Comparison of ENCODE assay signal across 35 cellular contexts in genomic region chr6:13604135-13604534, GRCh38.
"Had no signal": no experiment of that assay in that cellular context is flagged by ENCODE, and none has a peak within 500 bp of the region (broad histone marks: within the 10 kb centered on the region; RNA-seq: fewer than 3 reads in every experiment).

No MANE protein-coding gene starts in this region.

- H3K27ac Mint-ChIP-seq: activated B cell treated with CpG ODN at 0.5 μM for 24 hours; activated CD4-positive, alpha-beta memory T cell treated with anti-CD3 and anti-CD28 coated beads for 36 hours; activated CD4-positive, alpha-beta T cell treated with anti-CD3 and anti-CD28 coated beads, Interleukin-2, amount 10 ng/mL, durations not matched to agents 24 days and 14 days; activated CD8-positive, alpha-beta T cell treated with anti-CD3 and anti-CD28 coated beads for 36 hours; activated naive CD4-positive, alpha-beta T cell treated with anti-CD3 and anti-CD28 coated beads for 36 hours; activated naive CD4-positive, alpha-beta T cell treated with anti-CD3 and anti-CD28 coated beads, Interleukin-2, amount 50 U/mL, for 72 hours; activated naive CD8-positive, alpha-beta T cell treated with anti-CD3 and anti-CD28 coated beads for 36 hours; activated T-helper 1 cell treated with anti-CD3 and anti-CD28 coated beads, Interleukin-12 subunit alpha, Interleukin-12 subunit beta, Interleukin-2, Interleukin-4 antibody, amounts not matched to agents 30 ng/mL and 10 ng/mL and 1 ng/mL, durations not matched to agents 14 hours and 24 hours and 36 hours; activated T-helper 17 cell treated with anti-CD3 and anti-CD28 coated beads, Interleukin-2, amount 50 U/mL, for 72 hours; T-helper 1 cell treated with Interleukin-12 subunit alpha and Interleukin-12 subunit beta and Interleukin-4 antibody, amounts not matched to agents 30 μg/mL and 1 μg/mL, for 36 hours had no signal

- H3K4me1 ChIP-seq: adrenal gland, body of pancreas, breast epithelium had no signal

- DNase-seq: activated B cell treated with CpG ODN at 0.5 μM for 24 hours; activated CD4-positive, alpha-beta memory T cell treated with anti-CD3 and anti-CD28 coated beads for 36 hours; activated CD4-positive, alpha-beta T cell treated with anti-CD3 and anti-CD28 coated beads for 4 hours; activated CD4-positive, alpha-beta T cell treated with anti-CD3 and anti-CD28 coated beads, Interleukin-2, amount 10 ng/mL, durations not matched to agents 24 days and 14 days; activated CD4-positive, alpha-beta T cell treated with anti-CD3 and anti-CD28 coated beads, Interleukin-2, amount 50 U/mL, for 1 hour; activated CD4-positive, alpha-beta T cell treated with anti-CD3 and anti-CD28 coated beads, Interleukin-2, amount 50 U/mL, for 4 hours; activated CD4-positive, CD25-positive, alpha-beta regulatory T cell treated with anti-CD3 and anti-CD28 coated beads, Interleukin-2, amount 50 U/mL, for 72 hours; activated CD8-positive, alpha-beta memory T cell treated with anti-CD3 and anti-CD28 coated beads, Interleukin-2, amount 50 U/mL, for 4 hours; activated CD8-positive, alpha-beta T cell treated with anti-CD3 and anti-CD28 coated beads for 36 hours; activated effector memory CD4-positive, alpha-beta T cell treated with anti-CD3 and anti-CD28 coated beads, Interleukin-2, amount 50 U/mL, for 16 hours; activated gamma-delta T cell treated with Interleukin-2 at 50 U/mL for 16 hours; activated naive CD4-positive, alpha-beta T cell; activated naive CD4-positive, alpha-beta T cell treated with anti-CD3 and anti-CD28 coated beads for 36 hours; activated naive CD4-positive, alpha-beta T cell treated with anti-CD3 and anti-CD28 coated beads, Interleukin-2, amount 50 U/mL, for 16 hours; activated naive CD8-positive, alpha-beta T cell treated with anti-CD3 and anti-CD28 coated beads for 36 hours; activated T-cell treated with anti-CD3 and anti-CD28 coated beads for 4 hours; activated T-cell treated with anti-CD3 and anti-CD28 coated beads, Interleukin-2, amount 50 U/mL, for 1 hour; activated T-cell treated with anti-CD3 and anti-CD28 coated beads, Interleukin-2, amount 50 U/mL, for 48 hours; adrenal gland; amniotic stem cell; aorta; body of pancreas; brain microvascular endothelial cell; central memory CD4-positive, alpha-beta T cell; T-helper 1 cell; T-helper 2 cell; T-helper 9 cell had no signal

- H3K27me3 ChIP-seq: adrenal gland, body of pancreas, brain microvascular endothelial cell, breast epithelium had no signal

- H3K27me3 Mint-ChIP-seq: activated B cell treated with CpG ODN at 0.5 μM for 24 hours; activated CD4-positive, alpha-beta memory T cell treated with anti-CD3 and anti-CD28 coated beads for 36 hours; activated CD4-positive, alpha-beta T cell treated with anti-CD3 and anti-CD28 coated beads, Interleukin-2, amount 10 ng/mL, durations not matched to agents 24 days and 14 days; activated CD8-positive, alpha-beta T cell treated with anti-CD3 and anti-CD28 coated beads for 36 hours; activated naive CD8-positive, alpha-beta T cell treated with anti-CD3 and anti-CD28 coated beads for 36 hours; activated T-helper 17 cell treated with anti-CD3 and anti-CD28 coated beads, Interleukin-2, amount 50 U/mL, for 72 hours had no signal

- H3K27ac ChIP-seq: adrenal gland, body of pancreas, brain microvascular endothelial cell, breast epithelium, VCaP had no signal

- H3K36me3 ChIP-seq: brain microvascular endothelial cell had no signal

- H3K4me1 Mint-ChIP-seq: activated B cell treated with CpG ODN at 0.5 μM for 24 hours; activated naive CD8-positive, alpha-beta T cell treated with anti-CD3 and anti-CD28 coated beads for 36 hours; activated T-helper 17 cell treated with anti-CD3 and anti-CD28 coated beads, Interleukin-2, amount 50 U/mL, for 72 hours had no signal

- FAIRE-seq: TTC549 had no signal

- ATAC-seq: activated CD8-positive, alpha-beta T cell treated with anti-CD3 and anti-CD28 coated beads for 36 hours; activated T-helper 17 cell treated with anti-CD3 and anti-CD28 coated beads, Interleukin-2, amount 50 U/mL, for 72 hours; body of pancreas had no signal

- H3K4me3 Mint-ChIP-seq: activated B cell treated with CpG ODN at 0.5 μM for 24 hours; activated CD4-positive, alpha-beta memory T cell treated with anti-CD3 and anti-CD28 coated beads for 36 hours; activated CD4-positive, alpha-beta T cell treated with anti-CD3 and anti-CD28 coated beads, Interleukin-2, amount 10 ng/mL, durations not matched to agents 24 days and 14 days; activated CD8-positive, alpha-beta T cell treated with anti-CD3 and anti-CD28 coated beads for 36 hours; activated naive CD4-positive, alpha-beta T cell treated with anti-CD3 and anti-CD28 coated beads for 36 hours; activated naive CD8-positive, alpha-beta T cell treated with anti-CD3 and anti-CD28 coated beads for 36 hours; activated T-helper 1 cell treated with anti-CD3 and anti-CD28 coated beads, Interleukin-12 subunit alpha, Interleukin-12 subunit beta, Interleukin-2, Interleukin-4 antibody, amounts not matched to agents 30 ng/mL and 10 ng/mL and 1 ng/mL, durations not matched to agents 14 hours and 24 hours and 36 hours; activated T-helper 17 cell treated with anti-CD3 and anti-CD28 coated beads, Interleukin-2, amount 50 U/mL, for 72 hours; T-helper 1 cell treated with Interleukin-12 subunit alpha and Interleukin-12 subunit beta and Interleukin-4 antibody, amounts not matched to agents 30 μg/mL and 1 μg/mL, for 36 hours; T-helper 2 cell treated with Interferon-gamma antibody and Interleukin-4, amounts not matched to agents 5 μg/mL and 100 μg/mL, for 36 hours had no signal

- H3K4me3 ChIP-seq: adrenal gland, body of pancreas, breast epithelium had no signal

- H3K9me3 ChIP-seq: adrenal gland, body of pancreas, breast epithelium had no signal

- H3K9me3 Mint-ChIP-seq: activated B cell treated with CpG ODN at 0.5 μM for 24 hours; activated CD4-positive, alpha-beta memory T cell treated with anti-CD3 and anti-CD28 coated beads for 36 hours; activated CD4-positive, alpha-beta T cell treated with anti-CD3 and anti-CD28 coated beads, Interleukin-2, amount 10 ng/mL, durations not matched to agents 24 days and 14 days; activated CD8-positive, alpha-beta T cell treated with anti-CD3 and anti-CD28 coated beads for 36 hours; activated naive CD4-positive, alpha-beta T cell treated with anti-CD3 and anti-CD28 coated beads for 36 hours; activated naive CD4-positive, alpha-beta T cell treated with anti-CD3 and anti-CD28 coated beads, Interleukin-2, amount 50 U/mL, for 72 hours; activated naive CD8-positive, alpha-beta T cell treated with anti-CD3 and anti-CD28 coated beads for 36 hours; activated T-helper 1 cell treated with anti-CD3 and anti-CD28 coated beads, Interleukin-12 subunit alpha, Interleukin-12 subunit beta, Interleukin-2, Interleukin-4 antibody, amounts not matched to agents 30 ng/mL and 10 ng/mL and 1 ng/mL, durations not matched to agents 14 hours and 24 hours and 36 hours; activated T-helper 17 cell treated with anti-CD3 and anti-CD28 coated beads, Interleukin-2, amount 50 U/mL, for 72 hours; T-helper 1 cell treated with Interleukin-12 subunit alpha and Interleukin-12 subunit beta and Interleukin-4 antibody, amounts not matched to agents 30 μg/mL and 1 μg/mL, for 36 hours; T-helper 2 cell treated with Interferon-gamma antibody and Interleukin-4, amounts not matched to agents 5 μg/mL and 100 μg/mL, for 36 hours had no signal
